In genomic region chr16:86930663-86931062, GRCh38 we compare ENCODE assay signal across 21 cellular contexts.
DNase-seq lines count a peak whose midpoint lies in the region; ATAC-seq, FAIRE-seq and TF ChIP-seq lines count a peak whose summit lies in the region.
"Had no signal": no experiment of that assay in that cellular context is flagged by ENCODE, and none has a peak within 500 bp of the region (broad histone marks: within the 10 kb centered on the region; RNA-seq: fewer than 3 reads in every experiment).

No MANE protein-coding gene starts in this region.

- H2BK120ac ChIP-seq in mesendoderm (ENCODE audit: low read depth, low read length), result no peak overlapping the region

- no peak overlapping the region for H3K23ac ChIP-seq in mesendoderm (ENCODE audit: low read length)

- no peak overlapping the region for H4K5ac ChIP-seq in mesendoderm (ENCODE audit: low read length)

- no peak overlapping the region for H4K8ac ChIP-seq in mesendoderm (ENCODE audit: low read depth, low read length)

- H2AK5ac ChIP-seq in mesendoderm (ENCODE audit: low read length), result peak overlapping the region; percentile 86

- DNase-seq in SJCRH30 (no peak), mesendoderm (no peak), right cardiac atrium (no peak), GM12892 (ENCODE audit: insufficient read length) (no peak), NOMO-1 (lab: John Stamatoyannopoulos, UW; ENCODE audit: unreplicated experiment in 2 of 2) (no peak)
- DNase-seq: Calu3; DMS79 treated with DMSO at 0.1 percent for 48 hours; GF-D8; Kasumi-1; NCI-H1436 treated with DMSO at 0.1 percent for 48 hours; NCI-H1930; NCI-H2107; NCI-H526; NK-92 treated with Interleukin-12 subunit alpha and Interleukin-12 subunit beta, amount 100 ng/mL, for 24 hours; PC-9; Right ventricle myocardium superior had no signal

- CTCF ChIA-PET in HEK293 (lab: Yijun Ruan, JAX), result interaction anchor here (0.7 to 0.9 kb wide), 2 partner anchors 16 to 87 kb away, joined by 3 read pairs; no protein-coding TSS in a partner anchor

- H3K4me1 ChIP-seq in HEK293 (ENCODE audit: control insufficient read depth, insufficient read depth, low read length), result peaks cover 10% of the 10 kb centered on the region
- peaks cover 41% of the 10 kb centered on the region for H3K4me1 ChIP-seq in SJCRH30
- H3K4me1 ChIP-seq in mesendoderm (ENCODE audit: control insufficient read depth, low read depth, low read length), result peaks cover 11% of the 10 kb centered on the region
- peaks cover 69% of the 10 kb centered on the region for H3K4me1 ChIP-seq in skeletal muscle satellite cell (ENCODE audit: control insufficient read depth, insufficient read depth, low read length)
- H3K4me1 ChIP-seq in right cardiac atrium (ENCODE audit: control insufficient read depth, insufficient read depth, low read length), result no peaks in the 10 kb centered on the region

- H3K9me3 ChIP-seq in HEK293 (ENCODE audit: control insufficient read depth, insufficient read depth, low read depth, low read length) (no peaks in the 10 kb centered on the region), SJCRH30 (replicated peaks) (no peaks in the 10 kb centered on the region), skeletal muscle satellite cell (replicated peaks; ENCODE audit: low read length) (no peaks in the 10 kb centered on the region), right cardiac atrium (ENCODE audit: control insufficient read depth, low read length) (no peaks in the 10 kb centered on the region)

- no peak overlapping the region for H2BK15ac ChIP-seq in mesendoderm (replicated peaks; ENCODE audit: low read depth)

- H3K36me3 ChIP-seq in HEK293 (ENCODE audit: control insufficient read depth in 2 of 2, insufficient read depth in 1 of 2, low read length in 2 of 2) (no peaks in the 10 kb centered on the region), SJCRH30 (no peaks in the 10 kb centered on the region), mesendoderm (ENCODE audit: control insufficient read depth, insufficient read depth, low read length) (no peaks in the 10 kb centered on the region), skeletal muscle satellite cell (ENCODE audit: insufficient read depth, low read length) (peaks cover 6% of the 10 kb centered on the region)

- FAIRE-seq in GM12892 (lab: Jason Lieb, UNC), result no peak
- FAIRE-seq: GM12891 had no signal

- TF ChIP-seq POLR2A in GM12892 (IDR thresholded peaks at IDR 0.05; ENCODE audit: low read depth, low read length), result no peak

- no peaks in the 10 kb centered on the region for H3K27me3 ChIP-seq in SJCRH30
- no peaks in the 10 kb centered on the region for H3K27me3 ChIP-seq in mesendoderm (ENCODE audit: insufficient read depth, low read length, poor library complexity)
- no peaks in the 10 kb centered on the region for H3K27me3 ChIP-seq in skeletal muscle satellite cell (ENCODE audit: control insufficient read depth, insufficient read depth, low read length)
- no peaks in the 10 kb centered on the region for H3K27me3 ChIP-seq in right cardiac atrium (ENCODE audit: control insufficient read depth, insufficient read depth)

- H3K4me3 ChIP-seq in HEK293 (ENCODE audit: low read depth, low read length), result no peak overlapping the region
- peak overlapping the region; percentile 50 for H3K4me3 ChIP-seq in SJCRH30
- H3K4me3 ChIP-seq in mesendoderm (ENCODE audit: low read length), result no peak overlapping the region
- no peak overlapping the region for H3K4me3 ChIP-seq in skeletal muscle satellite cell (ENCODE audit: low read length)
- no peak overlapping the region for H3K4me3 ChIP-seq in right cardiac atrium (ENCODE audit: low read length)
- H3K4me3 ChIP-seq: PC-9 had no signal

- H3K56ac ChIP-seq in mesendoderm (ENCODE audit: low read length), result no peak overlapping the region

- intact Hi-C loops in right cardiac atrium (cut with DNase I), result no loop called here

- no peak overlapping the region for H3K9ac ChIP-seq in mesendoderm (ENCODE audit: low read length)
- peak overlapping the region; percentile 79 for H3K9ac ChIP-seq in skeletal muscle satellite cell (ENCODE audit: low read depth, low read length)

- no CpG with 5 or more reads among the region's 6 CpGs for WGBS in mesendoderm (ENCODE audit: extremely low coverage, insufficient coverage, low lambda C conversion rate)
- 76% methylated on average over 6 of the region's 6 CpGs for WGBS in right cardiac atrium

- no peak for TF ChIP-seq CTCF in HEK293 (tag by site-specific recombination; IDR thresholded peaks at IDR 0.05)

- POLR2A ChIA-PET in HEK293 (lab: Yijun Ruan, JAX), result interaction anchor here (0.7 kb wide), 1 partner anchor 22 kb away, joined by 3 read pairs; no protein-coding TSS in a partner anchor

- H3K27ac ChIP-seq in HEK293 (ENCODE audit: extremely low read depth, low read depth, low read length) (no peak overlapping the region), SJCRH30 (peak overlapping the region; percentile 95), mesendoderm (ENCODE audit: low read depth, low read length) (no peak overlapping the region), right cardiac atrium (ENCODE audit: low read length) (no peak overlapping the region)
- H3K27ac ChIP-seq: C4-2B, PC-9 had no signal

- H3K79me1 ChIP-seq in mesendoderm (ENCODE audit: low read length), result no peaks in the 10 kb centered on the region

- H3K4me2 ChIP-seq in mesendoderm (ENCODE audit: low read length) (no peak overlapping the region), skeletal muscle satellite cell (ENCODE audit: low read length) (peak overlapping the region; percentile 58)
- H3K4me2 ChIP-seq: PC-9 had no signal

- H3K18ac ChIP-seq in mesendoderm (ENCODE audit: low read length), result no peak overlapping the region

- no peak for ATAC-seq in right cardiac atrium
- ATAC-seq: HCT116 had no signal

- H3K79me2 ChIP-seq in mesendoderm (ENCODE audit: control insufficient read depth, insufficient read depth, low read length), result no peaks in the 10 kb centered on the region

- H2BK5ac ChIP-seq in mesendoderm (ENCODE audit: low read length), result no peak overlapping the region

- H3K4ac ChIP-seq in mesendoderm (ENCODE audit: low read depth, low read length), result no peak overlapping the region

TF ChIP-seq in HEK293, 187 proteins besides CTCF, POLR2A, EP300 and RAD21 (continues in another document):
- TF ChIP-seq ZXDB (tag by site-specific recombination; IDR thresholded peaks at IDR 0.05) (no peak), GLI4 (tag by site-specific recombination; IDR thresholded peaks at IDR 0.05) (no peak), ZNF473 (tag by site-specific recombination; IDR thresholded peaks at IDR 0.05) (no peak), PRDM10 (tag by site-specific recombination; IDR thresholded peaks at IDR 0.05) (no peak), ZSCAN18 (tag by site-specific recombination; IDR thresholded peaks at IDR 0.05) (no peak), ZIC2 (tag by site-specific recombination; IDR thresholded peaks at IDR 0.05) (no peak), ZNF18 (tag by site-specific recombination; IDR thresholded peaks at IDR 0.05) (no peak), ZNF16 (tag by site-specific recombination; IDR thresholded peaks at IDR 0.05; ENCODE audit: low read depth) (no peak), ZFHX2 (tag by site-specific recombination; conservative IDR thresholded peaks at IDR 0.05) (peak; percentile 21; the same call in 1 of the 2 replicates), GLIS1 (tag by site-specific recombination; IDR thresholded peaks at IDR 0.05) (no peak)
